ENCODE assay signal across 13 cellular contexts in the genomic region with DNA sequence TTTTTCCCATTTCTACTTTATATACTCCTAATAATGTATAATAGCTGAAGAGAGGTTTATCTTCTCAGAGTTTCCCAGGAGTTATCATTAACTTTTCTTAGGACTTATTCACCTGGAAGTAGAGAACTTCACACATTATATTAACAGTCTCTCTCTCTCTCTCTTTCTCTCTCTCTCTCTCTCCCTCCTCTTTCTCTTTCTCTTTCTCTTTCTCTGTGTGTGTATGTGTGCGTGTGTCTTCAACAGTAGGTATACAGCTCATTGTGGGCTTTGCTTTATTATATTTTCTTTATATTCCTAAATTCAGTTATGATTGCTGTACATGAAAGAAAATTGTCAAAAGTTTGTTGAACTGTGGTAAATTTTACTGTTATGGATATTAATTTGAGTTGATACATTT.
DNase-seq lines count a peak whose midpoint lies in the region; FAIRE-seq and TF ChIP-seq lines count a peak whose summit lies in the region.
"Had no signal": no experiment of that assay in that cellular context is flagged by ENCODE, and none has a peak within 500 bp of the region (broad histone marks: within the 10 kb centered on the region; RNA-seq: fewer than 3 reads in every experiment).

No MANE protein-coding gene starts in this region.

- peaks cover 19% of the 10 kb centered on the region for H3K4me1 ChIP-seq in ACC112 (ENCODE audit: control insufficient read depth, insufficient read depth, low read length, unreplicated experiment)
- no peaks in the 10 kb centered on the region for H3K4me1 ChIP-seq in MM.1S (ENCODE audit: low read length)
- H3K4me1 ChIP-seq in astrocyte (ENCODE audit: insufficient read depth, low read length): no peaks in the 10 kb centered on the region
- H3K4me1 ChIP-seq in mesenchymal stem cell (ENCODE audit: control insufficient read depth, insufficient read depth, low read depth, low read length): no peaks in the 10 kb centered on the region

- H3K14ac ChIP-seq in mesenchymal stem cell (ENCODE audit: low read length in 2 of 2): no peak overlapping the region

- no peaks in the 10 kb centered on the region for H3K27me3 Mint-ChIP-seq in astrocyte (ENCODE audit: low read depth, unreplicated experiment)
- H3K27me3 Mint-ChIP-seq: CD4-positive, CD25-positive, alpha-beta regulatory T cell had no signal

- H3K4me2 ChIP-seq in MM.1S (ENCODE audit: low read depth, low read length) (peak overlapping the region; percentile 19; the same call in 1 of the 2 replicates), astrocyte (ENCODE audit: low read length) (no peak overlapping the region), mesenchymal stem cell (ENCODE audit: low read length, poor library complexity, severe bottlenecking) (no peak overlapping the region)
- H3K4me2 ChIP-seq: BLaER1 treated with 17β-estradiol and CSF1 and Interleukin-3, amounts not matched to agents 10 nM and 100 nM had no signal

- H4K91ac ChIP-seq in mesenchymal stem cell (ENCODE audit: low read length): no peak overlapping the region

- H4K20me1 ChIP-seq in MM.1S (ENCODE audit: insufficient read depth, low read length) (no peaks in the 10 kb centered on the region), astrocyte (ENCODE audit: insufficient read depth, low read length) (no peaks in the 10 kb centered on the region)
- H4K20me1 ChIP-seq: BLaER1 treated with 17β-estradiol and CSF1 and Interleukin-3, amounts not matched to agents 10 nM and 100 nM had no signal

- H3K79me2 ChIP-seq in ACC112 (ENCODE audit: control insufficient read depth, insufficient read depth, low read length, unreplicated experiment): no peaks in the 10 kb centered on the region
- no peaks in the 10 kb centered on the region for H3K79me2 ChIP-seq in MM.1S (ENCODE audit: low read length)
- H3K79me2 ChIP-seq in astrocyte (ENCODE audit: insufficient read depth, low read length): no peaks in the 10 kb centered on the region

- H3K79me1 ChIP-seq in mesenchymal stem cell (replicated peaks; ENCODE audit: low read length, poor library complexity, severe bottlenecking): no peaks in the 10 kb centered on the region

- no peak overlapping the region for H3K9ac ChIP-seq in MM.1S (ENCODE audit: low read length)
- no peak overlapping the region for H3K9ac ChIP-seq in astrocyte (ENCODE audit: low read length)
- peak overlapping the region; percentile 4 for H3K9ac ChIP-seq in mesenchymal stem cell (ENCODE audit: low read length)
- H3K9ac ChIP-seq: BLaER1 treated with 17β-estradiol and CSF1 and Interleukin-3, amounts not matched to agents 10 nM and 100 nM had no signal

- H3K27me3 ChIP-seq in ACC112 (ENCODE audit: insufficient read depth, low read length) (no peaks in the 10 kb centered on the region), MM.1S (replicated peaks; ENCODE audit: insufficient read depth, low read length) (no peaks in the 10 kb centered on the region), astrocyte (ENCODE audit: insufficient read depth, low read length) (no peaks in the 10 kb centered on the region), mesenchymal stem cell (ENCODE audit: control insufficient read depth in 1 of 2, insufficient read depth in 1 of 2, low read length in 2 of 2) (no peaks in the 10 kb centered on the region)
- H3K27me3 ChIP-seq: BLaER1 treated with 17β-estradiol and CSF1 and Interleukin-3, amounts not matched to agents 10 nM and 100 nM had no signal

- no peaks in the 10 kb centered on the region for H3K36me3 Mint-ChIP-seq in astrocyte (ENCODE audit: low read depth, unreplicated experiment)
- H3K36me3 Mint-ChIP-seq: CD4-positive, CD25-positive, alpha-beta regulatory T cell had no signal

- no peaks in the 10 kb centered on the region for H3F3A ChIP-seq in MM.1S (ENCODE audit: insufficient read depth, low read length)

- H3K9me2 ChIP-seq in MM.1S (replicated peaks; ENCODE audit: insufficient read depth, low read length): no peaks in the 10 kb centered on the region

- peak overlapping the region; percentile 39 for H3K4me3 ChIP-seq in ACC112 (ENCODE audit: low read depth, low read length)
- no peak overlapping the region for H3K4me3 ChIP-seq in MM.1S (ENCODE audit: low read length)
- no peak overlapping the region for H3K4me3 ChIP-seq in astrocyte (ENCODE audit: insufficient read depth, low read depth, low read length)
- no peak overlapping the region for H3K4me3 ChIP-seq in mesenchymal stem cell (ENCODE audit: insufficient read depth in 1 of 2, low read depth in 1 of 2, low read length in 2 of 2)
- H3K4me3 ChIP-seq: BLaER1 treated with 17β-estradiol and CSF1 and Interleukin-3, amounts not matched to agents 10 nM and 100 nM had no signal

- no peak overlapping the region for H3K4me3 Mint-ChIP-seq in astrocyte (ENCODE audit: unreplicated experiment)
- H3K4me3 Mint-ChIP-seq: CD4-positive, CD25-positive, alpha-beta regulatory T cell had no signal

- H3K23ac ChIP-seq in mesenchymal stem cell (ENCODE audit: low read length in 2 of 2): no peak overlapping the region

- H3K4ac ChIP-seq in mesenchymal stem cell (ENCODE audit: low read depth in 1 of 2, low read length in 2 of 2): no peak overlapping the region

- H3K4me1 Mint-ChIP-seq in astrocyte (ENCODE audit: low read depth, unreplicated experiment): peaks cover 13% of the 10 kb centered on the region
- H3K4me1 Mint-ChIP-seq: CD4-positive, CD25-positive, alpha-beta regulatory T cell had no signal

- TF ChIP-seq CTCF in MM.1S (IDR thresholded peaks at IDR 0.05; ENCODE audit: low read length) (no peak), astrocyte (IDR thresholded peaks at IDR 0.05; ENCODE audit: insufficient read depth, low read depth, low read length) (no peak)

- H4K8ac ChIP-seq in mesenchymal stem cell (ENCODE audit: low read length): no peak overlapping the region

- no CpG with 5 or more reads among the region's 1 CpG for WGBS in mesenchymal stem cell

- H3K27ac Mint-ChIP-seq in astrocyte (ENCODE audit: unreplicated experiment): peak overlapping the region; percentile 16
- H3K27ac Mint-ChIP-seq: CD4-positive, CD25-positive, alpha-beta regulatory T cell had no signal

- no peaks in the 10 kb centered on the region for H3K9me3 Mint-ChIP-seq in astrocyte (ENCODE audit: unreplicated experiment)

- H2BK120ac ChIP-seq in mesenchymal stem cell (ENCODE audit: low read depth, low read length): no peak overlapping the region

- no peak for FAIRE-seq in astrocyte (lab: Jason Lieb, UNC)

- H2AFZ ChIP-seq in ACC112 (ENCODE audit: low read length, unreplicated experiment): peak overlapping the region; percentile 72
- H2AFZ ChIP-seq in MM.1S (ENCODE audit: low read length): 0 out of 2 replicates have a peak overlapping the region, but pooled peaks have one; percentile 16
- no peak overlapping the region for H2AFZ ChIP-seq in astrocyte (ENCODE audit: low read depth, low read length)
- no peak overlapping the region for H2AFZ ChIP-seq in mesenchymal stem cell (ENCODE audit: low read depth, low read length)

- H3K36me3 ChIP-seq in ACC112 (ENCODE audit: insufficient read depth, low read length) (no peaks in the 10 kb centered on the region), MM.1S (replicated peaks; ENCODE audit: insufficient read depth, low read length) (no peaks in the 10 kb centered on the region), astrocyte (ENCODE audit: insufficient read depth, low read length) (no peaks in the 10 kb centered on the region), mesenchymal stem cell (ENCODE audit: control insufficient read depth in 1 of 2, insufficient read depth in 2 of 2, low read depth in 1 of 2, low read length in 2 of 2) (no peaks in the 10 kb centered on the region)
- H3K36me3 ChIP-seq: BLaER1 treated with 17β-estradiol and CSF1 and Interleukin-3, amounts not matched to agents 10 nM and 100 nM had no signal

- peak; percentile 32 for DNase-seq in MM.1S
- no peak for DNase-seq in astrocyte (ENCODE audit: low read depth)
- DNase-seq in mesenchymal stem cell: peak; percentile 1
- no peak for DNase-seq in midbrain (lab: John Stamatoyannopoulos, UW)
- no peak for DNase-seq in Kasumi-1 (lab: John Stamatoyannopoulos, UW)
- no peak for DNase-seq in NCI-H1436 treated with DMSO at 0.1 percent for 48 hours (lab: John Stamatoyannopoulos, UW)
- DNase-seq: 8988T; ACHN; CD4-positive, CD25-positive, alpha-beta regulatory T cell; H7; IMR-90 had no signal

- H3K9me3 ChIP-seq in MM.1S (replicated peaks; ENCODE audit: insufficient read depth, low read length) (no peaks in the 10 kb centered on the region), astrocyte (ENCODE audit: insufficient read depth, low read depth, low read length) (no peaks in the 10 kb centered on the region), mesenchymal stem cell (ENCODE audit: control insufficient read depth, low read length) (no peaks in the 10 kb centered on the region)
- H3K9me3 ChIP-seq: BLaER1 treated with 17β-estradiol and CSF1 and Interleukin-3, amounts not matched to agents 10 nM and 100 nM had no signal

- no peak overlapping the region for H3K18ac ChIP-seq in mesenchymal stem cell (ENCODE audit: low read depth in 1 of 2, low read length in 2 of 2)

- no peak overlapping the region for H2BK5ac ChIP-seq in mesenchymal stem cell (ENCODE audit: low read depth, low read length, poor library complexity, severe bottlenecking)

- H2BK15ac ChIP-seq in mesenchymal stem cell (ENCODE audit: low read depth, poor library complexity, severe bottlenecking): no peak overlapping the region

- no peak overlapping the region for H2BK12ac ChIP-seq in mesenchymal stem cell (ENCODE audit: low read length in 2 of 2)

- H3K27ac ChIP-seq in ACC112 (ENCODE audit: low read depth, low read length) (no peak overlapping the region), MM.1S (ENCODE audit: low read length) (no peak overlapping the region), astrocyte (ENCODE audit: low read depth, low read length) (no peak overlapping the region), mesenchymal stem cell (ENCODE audit: low read length, poor library complexity, severe bottlenecking) (no peak overlapping the region)
- H3K27ac ChIP-seq: BLaER1 treated with 17β-estradiol and CSF1 and Interleukin-3, amounts not matched to agents 10 nM and 100 nM had no signal

- no peak overlapping the region for H2AK5ac ChIP-seq in mesenchymal stem cell (ENCODE audit: low read length, severe bottlenecking)

Comparison
In these comparisons a context has a peak if more than half of its experiments do, and no peak if none do; other contexts are left out.
1. H2AFZ ChIP-seq: peak in ACC112 (single experiment) and MM.1S (single experiment); none in astrocyte (single experiment) and mesenchymal stem cell (single experiment).
2. DNase-seq: peak in MM.1S (single experiment) and mesenchymal stem cell (single experiment); none in astrocyte (single experiment), midbrain (single experiment), Kasumi-1 (0 of 2) and NCI-H1436 treated with DMSO at 0.1 percent for 48 hours (single experiment).